1 cellular context compared by ENCODE assay signal in the genomic region with DNA sequence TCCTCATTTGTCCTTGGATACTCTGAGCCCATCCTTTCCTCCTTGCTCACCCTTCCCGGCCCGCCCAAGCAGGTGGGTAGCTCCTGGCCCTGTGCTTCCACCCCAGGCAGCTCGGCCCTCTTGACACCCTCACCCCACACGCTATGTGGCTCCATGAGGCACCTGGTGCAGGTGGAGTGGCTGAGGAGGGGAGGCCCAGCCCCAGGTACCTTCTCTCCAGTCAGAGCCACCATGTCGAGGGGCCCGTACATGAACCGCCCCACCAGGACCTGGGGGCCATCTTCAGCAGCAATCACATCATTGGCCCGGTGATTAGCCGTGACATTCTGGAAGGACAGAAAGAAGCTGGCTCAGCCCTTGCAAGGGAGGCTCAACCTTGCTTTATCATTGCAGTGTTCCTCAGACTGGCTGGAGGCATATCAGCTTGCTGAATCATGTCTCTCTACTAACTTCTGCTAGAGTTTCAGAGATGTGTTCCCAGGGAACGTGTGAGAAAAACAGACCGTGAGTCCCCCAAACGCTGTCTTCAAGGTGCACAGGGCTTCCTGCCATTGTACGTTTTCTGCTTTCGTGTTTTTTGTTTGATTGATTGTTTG.
TF ChIP-seq lines count a peak whose summit lies in the region.

No MANE protein-coding gene starts in this region.

TF ChIP-seq in K562, 482 proteins besides CTCF, POLR2A, EP300 and RAD21 (continued from another document and continues in another):
- TF ChIP-seq, protein P1, sequence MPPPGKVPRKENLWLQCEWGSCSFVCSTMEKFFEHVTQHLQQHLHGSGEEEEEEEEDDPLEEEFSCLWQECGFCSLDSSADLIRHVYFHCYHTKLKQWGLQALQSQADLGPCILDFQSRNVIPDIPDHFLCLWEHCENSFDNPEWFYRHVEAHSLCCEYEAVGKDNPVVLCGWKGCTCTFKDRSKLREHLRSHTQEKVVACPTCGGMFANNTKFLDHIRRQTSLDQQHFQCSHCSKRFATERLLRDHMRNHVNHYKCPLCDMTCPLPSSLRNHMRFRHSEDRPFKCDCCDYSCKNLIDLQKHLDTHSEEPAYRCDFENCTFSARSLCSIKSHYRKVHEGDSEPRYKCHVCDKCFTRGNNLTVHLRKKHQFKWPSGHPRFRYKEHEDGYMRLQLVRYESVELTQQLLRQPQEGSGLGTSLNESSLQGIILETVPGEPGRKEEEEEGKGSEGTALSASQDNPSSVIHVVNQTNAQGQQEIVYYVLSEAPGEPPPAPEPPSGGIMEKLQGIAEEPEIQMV (tag; conservative IDR thresholded peaks at IDR 0.05; ENCODE audit: low read depth), result no peak
- TF ChIP-seq ETS2 (tag; IDR thresholded peaks at IDR 0.05; ENCODE audit: borderline replicate concordance, poor library complexity, severe bottlenecking) (no peak), MCM2 (IDR thresholded peaks at IDR 0.05; ENCODE audit: low read depth) (no peak), NR2C2 (CRISPR knock-in tag; IDR thresholded peaks at IDR 0.05) (no peak), NR2C2 (tag; IDR thresholded peaks at IDR 0.05) (no peak), MAFG (tag; conservative IDR thresholded peaks at IDR 0.05) (peak; percentile 65), MCM3 (IDR thresholded peaks at IDR 0.05) (no peak), SIX5 (IDR thresholded peaks at IDR 0.05; ENCODE audit: borderline replicate concordance in 1 of 2, insufficient read depth in 1 of 2, low read depth in 1 of 2, low read length in 2 of 2) (no peak), ASH1L (IDR thresholded peaks at IDR 0.05; ENCODE audit: borderline replicate concordance, low read depth, partially characterized antibody) (no peak), CCAR2 (IDR thresholded peaks at IDR 0.05; ENCODE audit: low read depth, low read length) (no peak), SMAD2 (IDR thresholded peaks at IDR 0.05; ENCODE audit: low read depth, low read length) (no peak), HDGF (IDR thresholded peaks at IDR 0.05) (no peak), BCL6 (CRISPR knock-in tag; IDR thresholded peaks at IDR 0.05) (no peak), CEBPB (tag; IDR thresholded peaks at IDR 0.05) (no peak), NFIX (CRISPR knock-in tag; IDR thresholded peaks at IDR 0.05; ENCODE audit: low read depth) (no peak), CCNT2 (IDR thresholded peaks at IDR 0.05; ENCODE audit: borderline replicate concordance, extremely low read depth, insufficient read length, low read depth, low read length) (no peak), NBN (IDR thresholded peaks at IDR 0.05; ENCODE audit: low read depth) (no peak), POLR2H (tag; IDR thresholded peaks at IDR 0.05; ENCODE audit: low read depth) (no peak), ZNF184 (CRISPR knock-in tag; IDR thresholded peaks at IDR 0.05) (no peak), ZNF24 (IDR thresholded peaks at IDR 0.05) (no peak), PYGO2 (tag; IDR thresholded peaks at IDR 0.05) (no peak), JUND (IDR thresholded peaks at IDR 0.05; ENCODE audit: borderline replicate concordance, low read depth, low read length) (0 out of 2 replicates have a peak, but pooled peaks have one; percentile 7), JUND (tag; IDR thresholded peaks at IDR 0.05; ENCODE audit: borderline replicate concordance, low read depth, low read length) (no peak), SPI1 (IDR thresholded peaks at IDR 0.05; ENCODE audit: borderline replicate concordance, low read depth, low read length) (no peak), HDAC3 (IDR thresholded peaks at IDR 0.05; ENCODE audit: borderline replicate concordance, partially characterized antibody) (no peak), ZFX (CRISPR knock-in tag; IDR thresholded peaks at IDR 0.05) (no peak), RFX5 (IDR thresholded peaks at IDR 0.05; ENCODE audit: low read depth, low read length) (no peak), NCOR1 (IDR thresholded peaks at IDR 0.05) (no peak), POLR3G (IDR thresholded peaks at IDR 0.05; ENCODE audit: extremely low read depth, insufficient read length, insufficient replicate concordance) (no peak), NFE2 (IDR thresholded peaks at IDR 0.05; ENCODE audit: low read depth) (peak; percentile 71), ZNF263 (CRISPR knock-in tag; IDR thresholded peaks at IDR 0.05; ENCODE audit: borderline replicate concordance) (no peak)
- TF ChIP-seq, protein P2, sequence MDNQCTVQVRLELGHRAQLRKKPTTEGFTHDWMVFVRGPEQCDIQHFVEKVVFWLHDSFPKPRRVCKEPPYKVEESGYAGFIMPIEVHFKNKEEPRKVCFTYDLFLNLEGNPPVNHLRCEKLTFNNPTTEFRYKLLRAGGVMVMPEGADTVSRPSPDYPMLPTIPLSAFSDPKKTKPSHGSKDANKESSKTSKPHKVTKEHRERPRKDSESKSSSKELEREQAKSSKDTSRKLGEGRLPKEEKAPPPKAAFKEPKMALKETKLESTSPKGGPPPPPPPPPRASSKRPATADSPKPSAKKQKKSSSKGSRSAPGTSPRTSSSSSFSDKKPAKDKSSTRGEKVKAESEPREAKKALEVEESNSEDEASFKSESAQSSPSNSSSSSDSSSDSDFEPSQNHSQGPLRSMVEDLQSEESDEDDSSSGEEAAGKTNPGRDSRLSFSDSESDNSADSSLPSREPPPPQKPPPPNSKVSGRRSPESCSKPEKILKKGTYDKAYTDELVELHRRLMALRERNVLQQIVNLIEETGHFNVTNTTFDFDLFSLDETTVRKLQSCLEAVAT (IDR thresholded peaks at IDR 0.05), result 0 out of 4 replicates have a peak, but pooled peaks of 1 of the 2 experiments have one; percentile 18
- TF ChIP-seq, protein P3, sequence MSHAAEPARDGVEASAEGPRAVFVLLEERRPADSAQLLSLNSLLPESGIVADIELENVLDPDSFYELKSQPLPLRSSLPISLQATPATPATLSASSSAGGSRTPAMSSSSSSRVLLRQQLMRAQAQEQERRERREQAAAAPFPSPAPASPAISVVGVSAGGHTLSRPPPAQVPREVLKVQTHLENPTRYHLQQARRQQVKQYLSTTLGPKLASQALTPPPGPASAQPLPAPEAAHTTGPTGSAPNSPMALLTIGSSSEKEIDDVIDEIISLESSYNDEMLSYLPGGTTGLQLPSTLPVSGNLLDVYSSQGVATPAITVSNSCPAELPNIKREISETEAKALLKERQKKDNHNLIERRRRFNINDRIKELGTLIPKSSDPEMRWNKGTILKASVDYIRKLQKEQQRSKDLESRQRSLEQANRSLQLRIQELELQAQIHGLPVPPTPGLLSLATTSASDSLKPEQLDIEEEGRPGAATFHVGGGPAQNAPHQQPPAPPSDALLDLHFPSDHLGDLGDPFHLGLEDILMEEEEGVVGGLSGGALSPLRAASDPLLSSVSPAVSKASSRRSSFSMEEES (CRISPR knock-in tag; IDR thresholded peaks at IDR 0.05), result no peak
- TF ChIP-seq, protein P4, sequence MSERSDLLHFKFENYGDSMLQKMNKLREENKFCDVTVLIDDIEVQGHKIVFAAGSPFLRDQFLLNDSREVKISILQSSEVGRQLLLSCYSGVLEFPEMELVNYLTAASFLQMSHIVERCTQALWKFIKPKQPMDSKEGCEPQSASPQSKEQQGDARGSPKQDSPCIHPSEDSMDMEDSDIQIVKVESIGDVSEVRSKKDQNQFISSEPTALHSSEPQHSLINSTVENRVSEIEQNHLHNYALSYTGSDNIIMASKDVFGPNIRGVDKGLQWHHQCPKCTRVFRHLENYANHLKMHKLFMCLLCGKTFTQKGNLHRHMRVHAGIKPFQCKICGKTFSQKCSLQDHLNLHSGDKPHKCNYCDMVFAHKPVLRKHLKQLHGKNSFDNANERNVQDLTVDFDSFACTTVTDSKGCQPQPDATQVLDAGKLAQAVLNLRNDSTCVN (CRISPR knock-in tag; IDR thresholded peaks at IDR 0.05), result 0 out of 2 replicates have a peak, but pooled peaks have one; percentile 19
- TF ChIP-seq, protein P5, sequence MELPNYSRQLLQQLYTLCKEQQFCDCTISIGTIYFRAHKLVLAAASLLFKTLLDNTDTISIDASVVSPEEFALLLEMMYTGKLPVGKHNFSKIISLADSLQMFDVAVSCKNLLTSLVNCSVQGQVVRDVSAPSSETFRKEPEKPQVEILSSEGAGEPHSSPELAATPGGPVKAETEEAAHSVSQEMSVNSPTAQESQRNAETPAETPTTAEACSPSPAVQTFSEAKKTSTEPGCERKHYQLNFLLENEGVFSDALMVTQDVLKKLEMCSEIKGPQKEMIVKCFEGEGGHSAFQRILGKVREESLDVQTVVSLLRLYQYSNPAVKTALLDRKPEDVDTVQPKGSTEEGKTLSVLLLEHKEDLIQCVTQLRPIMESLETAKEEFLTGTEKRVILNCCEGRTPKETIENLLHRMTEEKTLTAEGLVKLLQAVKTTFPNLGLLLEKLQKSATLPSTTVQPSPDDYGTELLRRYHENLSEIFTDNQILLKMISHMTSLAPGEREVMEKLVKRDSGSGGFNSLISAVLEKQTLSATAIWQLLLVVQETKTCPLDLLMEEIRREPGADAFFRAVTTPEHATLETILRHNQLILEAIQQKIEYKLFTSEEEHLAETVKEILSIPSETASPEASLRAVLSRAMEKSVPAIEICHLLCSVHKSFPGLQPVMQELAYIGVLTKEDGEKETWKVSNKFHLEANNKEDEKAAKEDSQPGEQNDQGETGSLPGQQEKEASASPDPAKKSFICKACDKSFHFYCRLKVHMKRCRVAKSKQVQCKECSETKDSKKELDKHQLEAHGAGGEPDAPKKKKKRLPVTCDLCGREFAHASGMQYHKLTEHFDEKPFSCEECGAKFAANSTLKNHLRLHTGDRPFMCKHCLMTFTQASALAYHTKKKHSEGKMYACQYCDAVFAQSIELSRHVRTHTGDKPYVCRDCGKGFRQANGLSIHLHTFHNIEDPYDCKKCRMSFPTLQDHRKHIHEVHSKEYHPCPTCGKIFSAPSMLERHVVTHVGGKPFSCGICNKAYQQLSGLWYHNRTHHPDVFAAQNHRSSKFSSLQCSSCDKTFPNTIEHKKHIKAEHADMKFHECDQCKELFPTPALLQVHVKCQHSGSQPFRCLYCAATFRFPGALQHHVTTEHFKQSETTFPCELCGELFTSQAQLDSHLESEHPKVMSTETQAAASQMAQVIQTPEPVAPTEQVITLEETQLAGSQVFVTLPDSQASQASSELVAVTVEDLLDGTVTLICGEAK (IDR thresholded peaks at IDR 0.05), result peak; percentile 40; the same call in 1 of the 2 replicates
- TF ChIP-seq, protein P5 (CRISPR knock-in tag; IDR thresholded peaks at IDR 0.05), result no peak
- TF ChIP-seq, protein P6, sequence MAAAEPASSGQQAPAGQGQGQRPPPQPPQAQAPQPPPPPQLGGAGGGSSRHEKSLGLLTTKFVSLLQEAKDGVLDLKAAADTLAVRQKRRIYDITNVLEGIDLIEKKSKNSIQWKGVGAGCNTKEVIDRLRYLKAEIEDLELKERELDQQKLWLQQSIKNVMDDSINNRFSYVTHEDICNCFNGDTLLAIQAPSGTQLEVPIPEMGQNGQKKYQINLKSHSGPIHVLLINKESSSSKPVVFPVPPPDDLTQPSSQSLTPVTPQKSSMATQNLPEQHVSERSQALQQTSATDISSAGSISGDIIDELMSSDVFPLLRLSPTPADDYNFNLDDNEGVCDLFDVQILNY (CRISPR knock-in tag; IDR thresholded peaks at IDR 0.05), result no peak
- TF ChIP-seq, protein P7, sequence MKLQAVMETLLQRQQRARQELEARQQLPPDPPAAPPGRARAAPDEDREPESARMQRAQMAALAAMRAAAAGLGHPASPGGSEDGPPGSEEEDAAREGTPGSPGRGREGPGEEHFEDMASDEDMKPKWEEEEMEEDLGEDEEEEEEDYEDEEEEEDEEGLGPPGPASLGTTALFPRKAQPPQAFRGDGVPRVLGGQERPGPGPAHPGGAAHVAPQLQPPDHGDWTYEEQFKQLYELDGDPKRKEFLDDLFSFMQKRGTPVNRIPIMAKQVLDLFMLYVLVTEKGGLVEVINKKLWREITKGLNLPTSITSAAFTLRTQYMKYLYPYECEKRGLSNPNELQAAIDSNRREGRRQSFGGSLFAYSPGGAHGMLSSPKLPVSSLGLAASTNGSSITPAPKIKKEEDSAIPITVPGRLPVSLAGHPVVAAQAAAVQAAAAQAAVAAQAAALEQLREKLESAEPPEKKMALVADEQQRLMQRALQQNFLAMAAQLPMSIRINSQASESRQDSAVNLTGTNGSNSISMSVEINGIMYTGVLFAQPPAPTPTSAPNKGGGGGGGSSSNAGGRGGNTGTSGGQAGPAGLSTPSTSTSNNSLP (IDR thresholded peaks at IDR 0.05; ENCODE audit: borderline replicate concordance, low read depth, low read length), result no peak
- TF ChIP-seq, protein P8, sequence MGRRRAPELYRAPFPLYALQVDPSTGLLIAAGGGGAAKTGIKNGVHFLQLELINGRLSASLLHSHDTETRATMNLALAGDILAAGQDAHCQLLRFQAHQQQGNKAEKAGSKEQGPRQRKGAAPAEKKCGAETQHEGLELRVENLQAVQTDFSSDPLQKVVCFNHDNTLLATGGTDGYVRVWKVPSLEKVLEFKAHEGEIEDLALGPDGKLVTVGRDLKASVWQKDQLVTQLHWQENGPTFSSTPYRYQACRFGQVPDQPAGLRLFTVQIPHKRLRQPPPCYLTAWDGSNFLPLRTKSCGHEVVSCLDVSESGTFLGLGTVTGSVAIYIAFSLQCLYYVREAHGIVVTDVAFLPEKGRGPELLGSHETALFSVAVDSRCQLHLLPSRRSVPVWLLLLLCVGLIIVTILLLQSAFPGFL (CRISPR knock-in tag; IDR thresholded peaks at IDR 0.05), result no peak
- TF ChIP-seq, protein P9, sequence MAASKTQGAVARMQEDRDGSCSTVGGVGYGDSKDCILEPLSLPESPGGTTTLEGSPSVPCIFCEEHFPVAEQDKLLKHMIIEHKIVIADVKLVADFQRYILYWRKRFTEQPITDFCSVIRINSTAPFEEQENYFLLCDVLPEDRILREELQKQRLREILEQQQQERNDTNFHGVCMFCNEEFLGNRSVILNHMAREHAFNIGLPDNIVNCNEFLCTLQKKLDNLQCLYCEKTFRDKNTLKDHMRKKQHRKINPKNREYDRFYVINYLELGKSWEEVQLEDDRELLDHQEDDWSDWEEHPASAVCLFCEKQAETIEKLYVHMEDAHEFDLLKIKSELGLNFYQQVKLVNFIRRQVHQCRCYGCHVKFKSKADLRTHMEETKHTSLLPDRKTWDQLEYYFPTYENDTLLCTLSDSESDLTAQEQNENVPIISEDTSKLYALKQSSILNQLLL (CRISPR knock-in tag; IDR thresholded peaks at IDR 0.05; ENCODE audit: borderline replicate concordance), result no peak
